ENCODE assay signal across 8 cellular contexts in genomic region chr1:94045465-94046056, GRCh38.
DNase-seq lines count a peak whose midpoint lies in the region; ATAC-seq and TF ChIP-seq lines count a peak whose summit lies in the region.

No MANE protein-coding gene starts in this region.

- no peaks in the 10 kb centered on the region for H3K9me3 Mint-ChIP-seq in GM23338

- ATAC-seq in GM23338 = peak; percentile 90
- ATAC-seq in gastroesophageal sphincter = peak; percentile 94
- peak; percentile 94 to 96 for ATAC-seq in upper lobe of left lung (ENCODE audit: low FRiP score in 2 of 2)

- no peaks in the 10 kb centered on the region for H3K36me3 Mint-ChIP-seq in GM23338 (ENCODE audit: low read depth)

- no peaks in the 10 kb centered on the region for H3K27me3 ChIP-seq in GM23338 (ENCODE audit: insufficient read depth)
- no peaks in the 10 kb centered on the region for H3K27me3 ChIP-seq in gastroesophageal sphincter
- H3K27me3 ChIP-seq in neural cell (ENCODE audit: insufficient read depth, low read depth, low read length) = no peaks in the 10 kb centered on the region
- H3K27me3 ChIP-seq in upper lobe of left lung = no peaks in the 10 kb centered on the region

- peaks cover 17% of the 10 kb centered on the region for H3K4me1 Mint-ChIP-seq in GM23338

- H3K4me3 ChIP-seq in GM23338 = peak overlapping the region; percentile 30; the same call in 1 of the 2 replicates
- no peak overlapping the region for H3K4me3 ChIP-seq in gastroesophageal sphincter
- H3K4me3 ChIP-seq in neural cell (ENCODE audit: low read length) = no peak overlapping the region
- no peak overlapping the region for H3K4me3 ChIP-seq in upper lobe of left lung

- H3K27ac Mint-ChIP-seq in GM23338 = peak overlapping the region; percentile 70

- no peaks in the 10 kb centered on the region for H3F3A ChIP-seq in GM23338 (replicated peaks; ENCODE audit: low read depth)
- H3F3A ChIP-seq in neural cell (ENCODE audit: insufficient read depth, low read length, poor library complexity, severe bottlenecking) = no peaks in the 10 kb centered on the region

- peak overlapping the region; percentile 56; the same call in 2 of the 3 replicates for H3K4me3 Mint-ChIP-seq in GM23338

- peaks cover 2% of the 10 kb centered on the region; the same call in 1 of the 2 replicates for H3K9me2 ChIP-seq in GM23338 (ENCODE audit: insufficient read depth)
- no peaks in the 10 kb centered on the region for H3K9me2 ChIP-seq in neural cell (ENCODE audit: insufficient read depth, low read length)

- 13% methylated on average over 3 to 7 of the region's 22 CpGs for WGBS in gastroesophageal sphincter (ENCODE audit: low coverage in 1 of 2), 2 donors
- 9 to 29% methylated on average over 13 to 22 of the region's 22 CpGs for WGBS in upper lobe of left lung, 2 donors

- H3K27ac ChIP-seq in C4-2B (no peak overlapping the region), GM23338 (ENCODE audit: low read depth) (no peak overlapping the region), gastroesophageal sphincter (peak overlapping the region; percentile 39 to 80 (median 62)), neural cell (ENCODE audit: low read length) (no peak overlapping the region), upper lobe of left lung (peak overlapping the region; percentile 73 to 89 (median 76))

- TF ChIP-seq CTCF in C4-2B (conservative IDR thresholded peaks at IDR 0.05) (peak; percentile 85), GM23338 (conservative IDR thresholded peaks at IDR 0.05; ENCODE audit: low read depth in 2 of 2) (peak; percentile 64 to 78), gastroesophageal sphincter (IDR thresholded peaks at IDR 0.05) (peak; percentile 39 to 76 (median 74)), neural cell (IDR thresholded peaks at IDR 0.05; ENCODE audit: poor library complexity, severe bottlenecking) (peak; percentile 77), upper lobe of left lung (IDR thresholded peaks at IDR 0.05) (peak; percentile 59 to 91 (median 80))

- no peaks in the 10 kb centered on the region for H3K9me3 ChIP-seq in gastroesophageal sphincter
- no peaks in the 10 kb centered on the region for H3K9me3 ChIP-seq in neural cell (ENCODE audit: low read length)
- H3K9me3 ChIP-seq in upper lobe of left lung = no peaks in the 10 kb centered on the region

- peaks cover 11% of the 10 kb centered on the region for H3K27me3 Mint-ChIP-seq in GM23338 (ENCODE audit: insufficient read depth, low read depth, poor library complexity)

- TF ChIP-seq POLR2A in gastroesophageal sphincter (IDR thresholded peaks at IDR 0.05) (no peak), upper lobe of left lung (IDR thresholded peaks at IDR 0.05) (no peak)

- H4K20me1 ChIP-seq in GM23338 (replicated peaks; ENCODE audit: insufficient read depth) (no peaks in the 10 kb centered on the region), neural cell (ENCODE audit: insufficient read depth) (no peaks in the 10 kb centered on the region)

- no peaks in the 10 kb centered on the region for H3K36me3 ChIP-seq in GM23338 (ENCODE audit: insufficient read depth)
- no peaks in the 10 kb centered on the region for H3K36me3 ChIP-seq in gastroesophageal sphincter
- H3K36me3 ChIP-seq in neural cell (ENCODE audit: insufficient read depth, low read length) = no peaks in the 10 kb centered on the region
- no peaks in the 10 kb centered on the region for H3K36me3 ChIP-seq in upper lobe of left lung

- H3K9ac ChIP-seq in neural cell (ENCODE audit: low read length) = no peak overlapping the region

- TF ChIP-seq EP300 in gastroesophageal sphincter (IDR thresholded peaks at IDR 0.05) = no peak
- no peak for TF ChIP-seq EP300 in neural cell (conservative IDR thresholded peaks at IDR 0.05; ENCODE audit: poor library complexity, severe bottlenecking)
- peak in 2 of 4 donors; percentile 84 to 91 for TF ChIP-seq EP300 in upper lobe of left lung (IDR thresholded peaks at IDR 0.05)

- TF ChIP-seq RAD21 in neural cell (conservative IDR thresholded peaks at IDR 0.05) = peak; percentile 72

- peaks cover 22% of the 10 kb centered on the region for H3K4me1 ChIP-seq in GM23338 (ENCODE audit: insufficient read depth)
- peaks cover 0 to 17% (median 10%) of the 10 kb centered on the region in 3 donors for H3K4me1 ChIP-seq in gastroesophageal sphincter
- H3K4me1 ChIP-seq in upper lobe of left lung = peaks cover 39 to 63% (median 47%) of the 10 kb centered on the region in 4 donors

- no peaks in the 10 kb centered on the region for H3K79me2 ChIP-seq in GM23338 (replicated peaks; ENCODE audit: insufficient read depth)
- H3K79me2 ChIP-seq in neural cell (replicated peaks; ENCODE audit: insufficient read depth, low read length) = no peaks in the 10 kb centered on the region

- H2AFZ ChIP-seq in GM23338 (0 out of 2 replicates have a peak overlapping the region, but pooled peaks have one; percentile 24), neural cell (ENCODE audit: low read depth, low read length) (no peak overlapping the region)

- peak overlapping the region; percentile 5; the same call in 1 of the 2 replicates for H3K4me2 ChIP-seq in GM23338
- no peak overlapping the region for H3K4me2 ChIP-seq in neural cell (ENCODE audit: low read length)

- DNase-seq in GM23338 (ENCODE audit: low spot score) (peak; percentile 98), NOMO-1 treated with DMSO at 0.1 percent for 48 hours (lab: John Stamatoyannopoulos, UW; ENCODE audit: unreplicated experiment) (peak; percentile 32), upper lobe of left lung (peak; percentile 79 to 98), mesenteric fat pad (ENCODE audit: low spot score) (no peak)
- DNase-seq in activated naive CD4-positive, alpha-beta T cell treated with Interleukin-2 at 50 U/mL for 16 hours = peak; percentile 5

TF ChIP-seq in GM23338, 12 proteins besides CTCF, POLR2A, EP300 and RAD21 (continues in another document):
- no peak for TF ChIP-seq EZH2phosphoT487 (IDR thresholded peaks at IDR 0.05; ENCODE audit: unreplicated experiment)

TF ChIP-seq in neural cell, 6 proteins besides CTCF, POLR2A, EP300 and RAD21:
- TF ChIP-seq SMC3 (conservative IDR thresholded peaks at IDR 0.05; ENCODE audit: poor library complexity) = peak; percentile 83
- no peak for TF ChIP-seq POLR2AphosphoS5 (IDR thresholded peaks at IDR 0.05)

Comparison
In these comparisons a context has a peak if more than half of its experiments do, and no peak if none do; other contexts are left out.
1. H3K27ac ChIP-seq: peak in gastroesophageal sphincter (4 of 4) and upper lobe of left lung (4 of 4); none in C4-2B (single experiment), GM23338 (single experiment) and neural cell (single experiment).
2. Peak in every context shown above with its lines, with median percentiles within 50 percentile points of each other: CTCF ChIP-seq and ATAC-seq.